ENCODE assay signal across 8 cellular contexts in the genomic region with DNA sequence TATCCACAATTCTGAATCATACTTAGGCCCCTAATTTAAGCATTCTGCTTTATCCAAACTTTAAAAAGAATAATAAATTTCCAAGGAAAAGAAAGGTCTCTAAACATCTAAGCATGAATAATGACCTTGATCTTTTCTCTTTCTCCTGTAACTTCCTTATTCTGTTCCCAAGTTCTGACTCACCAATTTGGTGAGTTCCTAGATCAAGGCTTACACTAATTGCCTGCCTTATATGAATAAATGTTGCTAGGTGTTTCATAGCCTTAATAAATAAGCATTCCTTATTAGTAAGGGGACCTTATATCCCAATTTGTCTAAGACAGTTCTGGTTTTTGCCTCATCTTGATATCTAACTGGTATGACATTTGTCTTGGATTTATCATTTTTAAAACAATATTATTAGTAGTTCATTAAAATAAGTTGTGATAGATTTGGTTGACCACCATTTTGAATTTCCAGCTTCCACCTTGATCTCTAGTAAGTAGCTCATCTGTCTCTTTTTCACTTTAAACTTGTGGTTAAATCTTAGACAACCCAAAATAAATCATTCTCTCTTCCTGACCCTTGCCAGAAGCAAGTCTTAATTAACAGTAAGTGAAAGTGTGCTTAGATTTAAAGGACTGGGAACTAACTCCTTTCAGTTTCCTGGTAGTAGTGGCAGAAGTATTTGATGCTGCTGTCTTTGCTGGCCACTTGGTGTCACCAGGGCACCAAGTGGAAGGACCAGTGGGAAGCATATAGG.
DNase-seq lines count a peak whose midpoint lies in the region; FAIRE-seq and TF ChIP-seq lines count a peak whose summit lies in the region.
"Had no signal": no experiment of that assay in that cellular context is flagged by ENCODE, and none has a peak within 500 bp of the region (broad histone marks: within the 10 kb centered on the region; RNA-seq: fewer than 3 reads in every experiment).

No MANE protein-coding gene starts in this region.

- no peaks in the 10 kb centered on the region for H4K20me1 ChIP-seq in OCI-LY1 (ENCODE audit: insufficient read depth, low read length)

- no peaks in the 10 kb centered on the region for H3K4me1 ChIP-seq in OCI-LY1 (ENCODE audit: insufficient read depth, low read length, severe bottlenecking)

- H2AFZ ChIP-seq in OCI-LY1 (ENCODE audit: low read length) = no peak overlapping the region

- no peaks in the 10 kb centered on the region for H3K27me3 ChIP-seq in OCI-LY1 (ENCODE audit: insufficient read depth, low read length)

- no peak overlapping the region for H3K27ac ChIP-seq in OCI-LY1 (ENCODE audit: low read depth, low read length, poor library complexity, severe bottlenecking)
- H3K27ac ChIP-seq: KMS-11 had no signal

- no peaks in the 10 kb centered on the region for H3K9me3 ChIP-seq in OCI-LY1 (ENCODE audit: low read length)

- H3K9ac ChIP-seq in OCI-LY1 (ENCODE audit: low read length) = no peak overlapping the region
- H3K9ac ChIP-seq: KMS-11 had no signal

- no peaks in the 10 kb centered on the region for H3K79me2 ChIP-seq in OCI-LY1 (ENCODE audit: insufficient read depth, low read length)

- no peaks in the 10 kb centered on the region for H3K9me2 ChIP-seq in OCI-LY1 (ENCODE audit: low read depth, low read length)

- no peak overlapping the region for H3K4me2 ChIP-seq in OCI-LY1 (ENCODE audit: low read length)
- H3K4me2 ChIP-seq: KMS-11 had no signal

- H3K4me3 ChIP-seq in OCI-LY1 (ENCODE audit: low read depth, low read length, poor library complexity, severe bottlenecking) = no peak overlapping the region
- H3K4me3 ChIP-seq in fibroblast of mammary gland (ENCODE audit: control insufficient read depth, low read depth, low read length) = no peak overlapping the region

- FAIRE-seq in GM19239 (lab: Jason Lieb, UNC) = peak; percentile 58
- FAIRE-seq in HTR-8/SVneo (lab: Jason Lieb, UNC) = no peak

- no peaks in the 10 kb centered on the region for H3K36me3 ChIP-seq in OCI-LY1 (ENCODE audit: insufficient read depth, low read length)

- TF ChIP-seq CTCF in OCI-LY1 (IDR thresholded peaks at IDR 0.05; ENCODE audit: low read length) (peak; percentile 51), fibroblast of mammary gland (conservative IDR thresholded peaks at IDR 0.05; ENCODE audit: control insufficient read depth, insufficient read depth, low read depth, low read length) (peak; percentile 24)

- no peak for DNase-seq in GM19239 (ENCODE audit: insufficient read length, low spot score)
- DNase-seq in fibroblast of mammary gland (ENCODE audit: low read depth) = peak; percentile 38
- peak; percentile 68 for DNase-seq in renal cortical epithelial cell (ENCODE audit: low read depth)
- DNase-seq in HTR-8/SVneo (ENCODE audit: insufficient read length, low spot score) = no peak
- no peak for DNase-seq in DMS79 treated with DMSO at 0.1 percent for 48 hours (lab: John Stamatoyannopoulos, UW)
- DNase-seq in activated CD4-positive, alpha-beta T cell treated with anti-CD3 and anti-CD28 coated beads for 4 hours = no peak

- H3F3A ChIP-seq in OCI-LY1 (ENCODE audit: insufficient read depth, low read length) = no peaks in the 10 kb centered on the region

Comparison
In these comparisons a context has a peak if more than half of its experiments do, and no peak if none do; other contexts are left out.
1. DNase-seq: peak in fibroblast of mammary gland (single experiment) and renal cortical epithelial cell (single experiment); none in GM19239 (single experiment), HTR-8/SVneo (single experiment), DMS79 treated with DMSO at 0.1 percent for 48 hours (single experiment) and activated CD4-positive, alpha-beta T cell treated with anti-CD3 and anti-CD28 coated beads for 4 hours (0 of 2).